11 cellular contexts compared by ENCODE assay signal in the genomic region with DNA sequence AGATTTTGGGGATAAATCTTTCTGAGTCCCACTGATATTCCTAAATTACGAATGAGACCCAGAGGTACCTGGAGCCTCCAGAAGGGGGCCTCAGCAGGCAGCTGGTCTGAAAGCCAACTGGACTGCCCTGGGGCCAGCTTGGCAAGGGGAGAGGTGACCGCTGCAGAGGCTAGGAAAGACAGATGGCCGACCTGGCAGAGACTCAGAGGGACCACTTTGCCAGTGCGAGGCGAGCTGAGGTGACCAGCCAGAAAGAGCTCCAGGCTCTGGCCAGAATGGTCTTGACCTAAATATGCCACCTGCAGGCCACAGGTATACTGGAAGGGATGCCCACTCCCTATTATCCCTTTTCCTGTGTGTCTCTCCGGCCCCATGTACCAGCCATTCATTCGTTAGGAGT.
DNase-seq lines count a peak whose midpoint lies in the region; TF ChIP-seq lines count a peak whose summit lies in the region.
"Had no signal": no experiment of that assay in that cellular context is flagged by ENCODE, and none has a peak within 500 bp of the region (broad histone marks: within the 10 kb centered on the region; RNA-seq: fewer than 3 reads in every experiment).

No MANE protein-coding gene starts in this region.

- H3K27me3 ChIP-seq in Karpas-422 (ENCODE audit: low read length) (no peaks in the 10 kb centered on the region), smooth muscle cell (ENCODE audit: low read depth) (no peaks in the 10 kb centered on the region), mesenchymal stem cell (ENCODE audit: control insufficient read depth in 1 of 2, insufficient read depth in 1 of 2, low read length in 2 of 2) (no peaks in the 10 kb centered on the region)
- H3K27me3 ChIP-seq: BLaER1 treated with 17β-estradiol and CSF1 and Interleukin-3, amounts not matched to agents 10 nM and 100 nM had no signal

- no peaks in the 10 kb centered on the region for H3F3A ChIP-seq in smooth muscle cell (ENCODE audit: low read depth)

- peak overlapping the region; percentile 71 for H3K4me2 ChIP-seq in Karpas-422 (ENCODE audit: low read depth, low read length, poor library complexity, severe bottlenecking)
- no peak overlapping the region for H3K4me2 ChIP-seq in smooth muscle cell
- no peak overlapping the region for H3K4me2 ChIP-seq in mesenchymal stem cell (ENCODE audit: low read length, poor library complexity, severe bottlenecking)

- TF ChIP-seq CTCF in smooth muscle cell (IDR thresholded peaks at IDR 0.05; ENCODE audit: borderline replicate concordance, insufficient read depth, poor library complexity, severe bottlenecking), result peak; percentile 51

- H3K4me1 ChIP-seq in Karpas-422 (ENCODE audit: low read length), result peaks cover 93% of the 10 kb centered on the region
- no peaks in the 10 kb centered on the region for H3K4me1 ChIP-seq in smooth muscle cell (ENCODE audit: low read depth)
- no peaks in the 10 kb centered on the region for H3K4me1 ChIP-seq in mesenchymal stem cell (ENCODE audit: control insufficient read depth, insufficient read depth, low read depth, low read length)

- H3K9me2 ChIP-seq in Karpas-422 (replicated peaks; ENCODE audit: insufficient read depth, low read length), result no peaks in the 10 kb centered on the region

- no peak overlapping the region for H3K27ac Mint-ChIP-seq in activated T-helper 2 cell treated with anti-CD3 and anti-CD28 coated beads, Interferon-gamma antibody, Interleukin-2, Interleukin-4, amounts not matched to agents 10 μg/mL and 5 μg/mL and 100 μg/mL, durations not matched to agents 14 hours and 24 hours and 36 hours
- H3K27ac Mint-ChIP-seq: natural killer cell had no signal

- H3K4me3 ChIP-seq in Karpas-422 (ENCODE audit: low read length), result peak overlapping the region; percentile 52
- no peak overlapping the region for H3K4me3 ChIP-seq in smooth muscle cell
- no peak overlapping the region for H3K4me3 ChIP-seq in mesenchymal stem cell (ENCODE audit: insufficient read depth in 1 of 2, low read depth in 1 of 2, low read length in 2 of 2)
- H3K4me3 ChIP-seq: BLaER1 treated with 17β-estradiol and CSF1 and Interleukin-3, amounts not matched to agents 10 nM and 100 nM had no signal

- H3K4me1 Mint-ChIP-seq in activated T-helper 2 cell treated with anti-CD3 and anti-CD28 coated beads, Interferon-gamma antibody, Interleukin-2, Interleukin-4, amounts not matched to agents 10 μg/mL and 5 μg/mL and 100 μg/mL, durations not matched to agents 14 hours and 24 hours and 36 hours (ENCODE audit: low read depth), result no peaks in the 10 kb centered on the region
- H3K4me1 Mint-ChIP-seq: natural killer cell had no signal

- H3K14ac ChIP-seq in mesenchymal stem cell (ENCODE audit: low read length in 2 of 2), result no peak overlapping the region

- no peak overlapping the region for H2AFZ ChIP-seq in Karpas-422 (ENCODE audit: low read length)
- H2AFZ ChIP-seq in smooth muscle cell (ENCODE audit: low read depth), result no peak overlapping the region
- no peak overlapping the region for H2AFZ ChIP-seq in mesenchymal stem cell (ENCODE audit: low read depth, low read length)

- H2BK5ac ChIP-seq in mesenchymal stem cell (ENCODE audit: low read depth, low read length, poor library complexity, severe bottlenecking), result no peak overlapping the region

- H3K79me1 ChIP-seq in mesenchymal stem cell (replicated peaks; ENCODE audit: low read length, poor library complexity, severe bottlenecking), result no peaks in the 10 kb centered on the region

- no peak overlapping the region for H2BK120ac ChIP-seq in mesenchymal stem cell (ENCODE audit: low read depth, low read length)

- peak overlapping the region; percentile 99 for H3K27ac ChIP-seq in Karpas-422 (ENCODE audit: low read length)
- H3K27ac ChIP-seq in smooth muscle cell (ENCODE audit: low read depth), result no peak overlapping the region
- H3K27ac ChIP-seq in mesenchymal stem cell (ENCODE audit: low read length, poor library complexity, severe bottlenecking), result no peak overlapping the region
- H3K27ac ChIP-seq: BLaER1 treated with 17β-estradiol and CSF1 and Interleukin-3, amounts not matched to agents 10 nM and 100 nM had no signal

- H4K20me1 ChIP-seq in Karpas-422 (ENCODE audit: insufficient read depth, low read depth, low read length) (no peaks in the 10 kb centered on the region), smooth muscle cell (ENCODE audit: low read depth) (no peaks in the 10 kb centered on the region)
- H4K20me1 ChIP-seq: BLaER1 treated with 17β-estradiol and CSF1 and Interleukin-3, amounts not matched to agents 10 nM and 100 nM had no signal

- no peak overlapping the region for H3K4ac ChIP-seq in mesenchymal stem cell (ENCODE audit: low read depth in 1 of 2, low read length in 2 of 2)

- no peaks in the 10 kb centered on the region for H3K27me3 Mint-ChIP-seq in activated T-helper 2 cell treated with anti-CD3 and anti-CD28 coated beads, Interferon-gamma antibody, Interleukin-2, Interleukin-4, amounts not matched to agents 10 μg/mL and 5 μg/mL and 100 μg/mL, durations not matched to agents 14 hours and 24 hours and 36 hours (ENCODE audit: low read depth)

- DNase-seq in NK-92 treated with Interleukin-12 subunit alpha and Interleukin-12 subunit beta, amount 100 ng/mL, for 24 hours (lab: John Stamatoyannopoulos, UW), result peak; percentile 6
- DNase-seq in NK-92 (lab: John Stamatoyannopoulos, UW; ENCODE audit: unreplicated experiment) (no peak), Karpas-422 (peak; percentile 53), cerebellar cortex (ENCODE audit: low spot score) (peak; percentile 98), smooth muscle cell (lab: John Stamatoyannopoulos, UW; ENCODE audit: unreplicated experiment) (no peak), mesenchymal stem cell (no peak)
- no peak for DNase-seq in stimulated activated CD8-positive, alpha-beta memory T cell treated with anti-CD3 and anti-CD28 coated beads, Interleukin-4, amount 100 ng/mL, for 48 hours
- DNase-seq in activated T-helper 2 cell treated with anti-CD3 and anti-CD28 coated beads, Interferon-gamma antibody, Interleukin-2, Interleukin-4, amounts not matched to agents 10 μg/mL and 5 μg/mL and 100 μg/mL, durations not matched to agents 14 hours and 24 hours and 36 hours (ENCODE audit: low spot score), result no peak
- DNase-seq: activated naive CD4-positive, alpha-beta T cell treated with Interleukin-2 at 50 U/mL for 16 hours; natural killer cell had no signal

- intact Hi-C loops in activated T-helper 2 cell treated with anti-CD3 and anti-CD28 coated beads, Interferon-gamma antibody, Interleukin-2, Interleukin-4, amounts not matched to agents 10 μg/mL and 5 μg/mL and 100 μg/mL, durations not matched to agents 14 hours and 24 hours and 36 hours (cut with micrococcal nuclease), result no loop called here

- H3K9me3 ChIP-seq in Karpas-422 (ENCODE audit: low read length) (no peaks in the 10 kb centered on the region), smooth muscle cell (replicated peaks; ENCODE audit: low read depth) (no peaks in the 10 kb centered on the region), mesenchymal stem cell (ENCODE audit: control insufficient read depth, low read length) (no peaks in the 10 kb centered on the region)
- H3K9me3 ChIP-seq: BLaER1 treated with 17β-estradiol and CSF1 and Interleukin-3, amounts not matched to agents 10 nM and 100 nM had no signal

- no peaks in the 10 kb centered on the region for H3K36me3 ChIP-seq in Karpas-422 (ENCODE audit: insufficient read depth, low read length)
- no peaks in the 10 kb centered on the region for H3K36me3 ChIP-seq in smooth muscle cell (ENCODE audit: low read depth)
- no peaks in the 10 kb centered on the region for H3K36me3 ChIP-seq in mesenchymal stem cell (ENCODE audit: control insufficient read depth in 1 of 2, insufficient read depth in 2 of 2, low read depth in 1 of 2, low read length in 2 of 2)

- H3K9ac ChIP-seq in Karpas-422 (ENCODE audit: low read length), result peak overlapping the region; percentile 68
- no peak overlapping the region for H3K9ac ChIP-seq in smooth muscle cell (ENCODE audit: low read depth)
- H3K9ac ChIP-seq in mesenchymal stem cell (ENCODE audit: low read length), result no peak overlapping the region
- H3K9ac ChIP-seq: BLaER1 treated with 17β-estradiol and CSF1 and Interleukin-3, amounts not matched to agents 10 nM and 100 nM had no signal

- H4K91ac ChIP-seq in mesenchymal stem cell (ENCODE audit: low read length), result no peak overlapping the region

- H3K9me3 Mint-ChIP-seq in activated T-helper 2 cell treated with anti-CD3 and anti-CD28 coated beads, Interferon-gamma antibody, Interleukin-2, Interleukin-4, amounts not matched to agents 10 μg/mL and 5 μg/mL and 100 μg/mL, durations not matched to agents 14 hours and 24 hours and 36 hours, result no peaks in the 10 kb centered on the region

- no peak overlapping the region for H3K23ac ChIP-seq in mesenchymal stem cell (ENCODE audit: low read length in 2 of 2)

- H3K18ac ChIP-seq in mesenchymal stem cell (ENCODE audit: low read depth in 1 of 2, low read length in 2 of 2), result no peak overlapping the region

- no peak overlapping the region for H3K4me3 Mint-ChIP-seq in activated T-helper 2 cell treated with anti-CD3 and anti-CD28 coated beads, Interferon-gamma antibody, Interleukin-2, Interleukin-4, amounts not matched to agents 10 μg/mL and 5 μg/mL and 100 μg/mL, durations not matched to agents 14 hours and 24 hours and 36 hours (ENCODE audit: low read depth)
- H3K4me3 Mint-ChIP-seq: natural killer cell had no signal

- no peak overlapping the region for H4K8ac ChIP-seq in mesenchymal stem cell (ENCODE audit: low read length)

- no peaks in the 10 kb centered on the region for H3K79me2 ChIP-seq in Karpas-422 (ENCODE audit: low read length)
- no peaks in the 10 kb centered on the region for H3K79me2 ChIP-seq in smooth muscle cell (ENCODE audit: low read depth)

- H2AK5ac ChIP-seq in mesenchymal stem cell (ENCODE audit: low read length, severe bottlenecking), result no peak overlapping the region

- WGBS in smooth muscle cell (ENCODE audit: low lambda C conversion rate), result 74% methylated on average over 7 of the region's 7 CpGs
- 61% methylated on average over 7 of the region's 7 CpGs for WGBS in mesenchymal stem cell

- no peak overlapping the region for H2BK12ac ChIP-seq in mesenchymal stem cell (ENCODE audit: low read length in 2 of 2)

- no peaks in the 10 kb centered on the region for H3K36me3 Mint-ChIP-seq in activated T-helper 2 cell treated with anti-CD3 and anti-CD28 coated beads, Interferon-gamma antibody, Interleukin-2, Interleukin-4, amounts not matched to agents 10 μg/mL and 5 μg/mL and 100 μg/mL, durations not matched to agents 14 hours and 24 hours and 36 hours (ENCODE audit: low read depth)
- H3K36me3 Mint-ChIP-seq: natural killer cell had no signal

- no peak overlapping the region for H2BK15ac ChIP-seq in mesenchymal stem cell (ENCODE audit: low read depth, poor library complexity, severe bottlenecking)

Comparison
In these comparisons a context has a peak if more than half of its experiments do, and no peak if none do; other contexts are left out.
1. DNase-seq: peak in NK-92 treated with Interleukin-12 subunit alpha and Interleukin-12 subunit beta, amount 100 ng/mL, for 24 hours (single experiment), Karpas-422 (single experiment) and cerebellar cortex (single experiment); none in NK-92 (single experiment), smooth muscle cell (single experiment), stimulated activated CD8-positive, alpha-beta memory T cell treated with anti-CD3 and anti-CD28 coated beads, Interleukin-4, amount 100 ng/mL, for 48 hours (single experiment), activated T-helper 2 cell treated with anti-CD3 and anti-CD28 coated beads, Interferon-gamma antibody, Interleukin-2, Interleukin-4, amounts not matched to agents 10 μg/mL and 5 μg/mL and 100 μg/mL, durations not matched to agents 14 hours and 24 hours and 36 hours (single experiment) and mesenchymal stem cell (single experiment).